Comparison of ENCODE assay signal across 8 cellular contexts in genomic region chr17:4499431-4500187, GRCh38. TPM values are rescaled to one million over a fixed set of nuclear protein-coding genes. Genes with fewer than 3 reads are reported as not detected.
A peak's percentile ranks its signal among the peaks of the same experiment; 100 is the strongest.
DNase-seq lines count a peak whose midpoint lies in the region; ATAC-seq and TF ChIP-seq lines count a peak whose summit lies in the region.

No MANE protein-coding gene starts in this region.

- no peaks in the 10 kb centered on the region for H3K36me3 Mint-ChIP-seq in activated T-cell treated with anti-CD3 and anti-CD28 coated beads, Interleukin-2, amount 50 U/mL, for 4 hours (ENCODE audit: insufficient read depth)

- no peaks in the 10 kb centered on the region for H3K9me3 Mint-ChIP-seq in activated T-cell treated with anti-CD3 and anti-CD28 coated beads, Interleukin-2, amount 50 U/mL, for 4 hours

- DNase-seq in activated CD4-positive, alpha-beta T cell treated with anti-CD3 and anti-CD28 coated beads, Interleukin-2, amount 50 U/mL, for 48 hours: peak; percentile 19 to 24
- DNase-seq in activated CD4-positive, alpha-beta T cell treated with anti-CD3 and anti-CD28 coated beads for 48 hours: no peak
- no peak for DNase-seq in activated T-cell treated with anti-CD3 and anti-CD28 coated beads, Interleukin-2, amount 50 U/mL, for 4 hours
- DNase-seq in right atrium auricular region (ENCODE audit: low spot score) (no peak), psoas muscle (no peak)
- no peak for DNase-seq in effector CD8-positive, alpha-beta T cell (lab: John Stamatoyannopoulos, UW)

- H3K9me3 ChIP-seq in right atrium auricular region: no peaks in the 10 kb centered on the region
- H3K9me3 ChIP-seq in psoas muscle: no peaks in the 10 kb centered on the region

- H3K27ac ChIP-seq in right atrium auricular region: peak overlapping the region; percentile 35 to 51
- peak overlapping the region; percentile 23 for H3K27ac ChIP-seq in psoas muscle

- intact Hi-C loops in psoas muscle (cut with DNase I): loop anchor here in 1 of 2 donors (2.0 kb wide), 1 partner anchor 79 kb away; no protein-coding TSS in a partner anchor

- H3K27me3 ChIP-seq in right atrium auricular region (no peaks in the 10 kb centered on the region), psoas muscle (ENCODE audit: insufficient read depth in 3 of 3, low read length in 2 of 3) (peaks cover 0 to 18% (median 14%) of the 10 kb centered on the region in 3 donors)

- peak; percentile 23 to 28 for ATAC-seq in activated T-cell treated with anti-CD3 and anti-CD28 coated beads, Interleukin-2, amount 50 U/mL, for 4 hours
- ATAC-seq in psoas muscle (peak in 2 of 4 donors; percentile 18 to 31), GM19395 (IDR thresholded peaks at IDR 0.05; ENCODE audit: unreplicated experiment) (no peak), HG03354 (IDR thresholded peaks at IDR 0.05; ENCODE audit: poor library complexity, severe bottlenecking, unreplicated experiment) (no peak)

- H3K27me3 Mint-ChIP-seq in activated T-cell treated with anti-CD3 and anti-CD28 coated beads, Interleukin-2, amount 50 U/mL, for 4 hours (ENCODE audit: low read depth): peaks cover 34% of the 10 kb centered on the region

- H3K4me1 ChIP-seq in right atrium auricular region (peaks cover 0 to 54% of the 10 kb centered on the region in 2 donors), psoas muscle (peaks cover 14% of the 10 kb centered on the region)

- WGBS in psoas muscle, 3 donors: 1 to 2% (median 1%) methylated on average over 53 of the region's 53 CpGs

- H3K4me3 ChIP-seq in right atrium auricular region: peak overlapping the region; percentile 41 to 59
- H3K4me3 ChIP-seq in psoas muscle: peak overlapping the region; percentile 60

- TF ChIP-seq CTCF in right atrium auricular region (IDR thresholded peaks at IDR 0.05): no peak
- no peak for TF ChIP-seq CTCF in psoas muscle (IDR thresholded peaks at IDR 0.05)

- H3K36me3 ChIP-seq in right atrium auricular region (no peaks in the 10 kb centered on the region), psoas muscle (ENCODE audit: insufficient read depth in 1 of 2, low read depth in 1 of 2) (no peaks in the 10 kb centered on the region)

- peaks cover 25% of the 10 kb centered on the region for H3K4me1 Mint-ChIP-seq in activated T-cell treated with anti-CD3 and anti-CD28 coated beads, Interleukin-2, amount 50 U/mL, for 4 hours (ENCODE audit: low read depth)

- peak overlapping the region; percentile 77 for H3K4me3 Mint-ChIP-seq in activated T-cell treated with anti-CD3 and anti-CD28 coated beads, Interleukin-2, amount 50 U/mL, for 4 hours

RNA-seq across cellular contexts. Expression of gene SPNS2, which starts 0.9 kb away (rescaled TPM):
- under 1 TPM; 0.33 to 0.47 (median 0.46) TPM for total RNA-seq in activated T-cell treated with anti-CD3 and anti-CD28 coated beads, Interleukin-2, amount 50 U/mL, for 4 hours
- total RNA-seq in right atrium auricular region (10 to 100 TPM in 1 of 2 donors, 1 to 10 TPM in 1; 7.2 to 16.8 TPM), psoas muscle (1 to 10 TPM; 3.5 to 7.1 (median 6.3) TPM)
- 10 to 100 TPM in 1 of 3 donors, 1 to 10 TPM in 2; 6.0 to 10.6 (median 7.4) TPM for polyA plus RNA-seq in psoas muscle

RNA-seq across cellular contexts. Expression of gene MYBBP1A, which starts 55.6 kb away (rescaled TPM):
- 100 to 1,000 TPM; 261 to 278 (median 263) TPM for total RNA-seq in activated T-cell treated with anti-CD3 and anti-CD28 coated beads, Interleukin-2, amount 50 U/mL, for 4 hours
- 10 to 100 TPM; 19.6 to 25.8 TPM for total RNA-seq in right atrium auricular region
- total RNA-seq in psoas muscle: 10 to 100 TPM; 31.3 to 63.2 (median 46.3) TPM
- 10 to 100 TPM; 28.5 to 54.4 (median 35.5) TPM for polyA plus RNA-seq in psoas muscle

Comparison
In these comparisons a context has a peak if more than half of its experiments do, and no peak if none do; other contexts are left out.
1. DNase-seq: peak in activated CD4-positive, alpha-beta T cell treated with anti-CD3 and anti-CD28 coated beads, Interleukin-2, amount 50 U/mL, for 48 hours (2 of 2); none in activated CD4-positive, alpha-beta T cell treated with anti-CD3 and anti-CD28 coated beads for 48 hours (single experiment), activated T-cell treated with anti-CD3 and anti-CD28 coated beads, Interleukin-2, amount 50 U/mL, for 4 hours (single experiment), right atrium auricular region (single experiment), psoas muscle (0 of 2) and effector CD8-positive, alpha-beta T cell (single experiment).
2. ATAC-seq: peak in activated T-cell treated with anti-CD3 and anti-CD28 coated beads, Interleukin-2, amount 50 U/mL, for 4 hours (2 of 2); none in GM19395 (single experiment) and HG03354 (single experiment).
3. RNA of gene MYBBP1A, which starts 55.6 kb away (total RNA-seq): 261 to 278 TPM in activated T-cell treated with anti-CD3 and anti-CD28 coated beads, Interleukin-2, amount 50 U/mL, for 4 hours; 31.3 to 63.2 TPM in psoas muscle and 19.6 to 25.8 TPM in right atrium auricular region; every median in the first group is over 4 times any median in the second.